ENCODE assay signal across 1 cellular context in genomic region chrX:119604778-119605177, GRCh38.
TF ChIP-seq lines count a peak whose summit lies in the region.

No MANE protein-coding gene starts in this region.

TF ChIP-seq in H1, 55 proteins besides CTCF, POLR2A, EP300 and RAD21 (continued from another document):
- TF ChIP-seq ATF3 (IDR thresholded peaks at IDR 0.05; ENCODE audit: insufficient read depth, low read depth, low read length): no peak
- no peak for TF ChIP-seq SUZ12 (IDR thresholded peaks at IDR 0.05; ENCODE audit: low read length)
- TF ChIP-seq MAX (IDR thresholded peaks at IDR 0.05): no peak
- no peak for TF ChIP-seq RBBP5 (IDR thresholded peaks at IDR 0.05; ENCODE audit: borderline replicate concordance, low read depth, low read length)
- no peak for TF ChIP-seq PHF8 (conservative IDR thresholded peaks at IDR 0.05; ENCODE audit: low read depth, low read length)
